21 cellular contexts compared by ENCODE assay signal in genomic region chr2:167186465-167186864, GRCh38.
"Had no signal": no experiment of that assay in that cellular context is flagged by ENCODE, and none has a peak within 500 bp of the region (broad histone marks: within the 10 kb centered on the region; RNA-seq: fewer than 3 reads in every experiment).

No MANE protein-coding gene starts in this region.

- H3K36me3 ChIP-seq: esophagus muscularis mucosa, lower lobe of right lung, neutrophil, pancreas, right lobe of liver, thyroid gland had no signal

- DNase-seq: central memory CD4-positive, alpha-beta T cell; dermis blood vessel endothelial cell; effector memory CD4-positive, alpha-beta T cell; foreskin keratinocyte; lower lobe of right lung; natural killer cell; pancreas; right lobe of liver; stimulated activated CD4-positive, alpha-beta T cell treated with anti-CD3 and anti-CD28 coated beads, Interleukin-12 subunit alpha, Interleukin-12 subunit beta, amount 100 ng/mL, for 4 hours; stimulated activated CD4-positive, alpha-beta T cell treated with anti-CD3 and anti-CD28 coated beads, Interleukin-1b, Interleukin-23, amount 100 ng/mL, for 48 hours; stimulated activated CD4-positive, alpha-beta T cell treated with anti-CD3 and anti-CD28 coated beads, Interleukin-4, amount 100 ng/mL, for 1 hour; stimulated activated CD8-positive, alpha-beta memory T cell treated with anti-CD3 and anti-CD28 coated beads, Interleukin-4, amount 100 ng/mL, for 48 hours; stimulated activated naive CD4-positive, alpha-beta T cell; stimulated activated naive CD8-positive, alpha-beta T cell treated with anti-CD3 and anti-CD28 coated beads, Interleukin-15, amount 100 ng/mL, for 72 hours; thyroid gland; trophoblast cell had no signal

- H3K27ac ChIP-seq: coronary artery, esophagus muscularis mucosa, foreskin keratinocyte, lower lobe of right lung, neutrophil, pancreas, right lobe of liver, thyroid gland had no signal

- H3K27me3 ChIP-seq: esophagus muscularis mucosa, foreskin keratinocyte, neutrophil, pancreas, right lobe of liver, thyroid gland had no signal

- H3K9me3 ChIP-seq: esophagus muscularis mucosa, lower lobe of right lung, neutrophil, pancreas, right lobe of liver, thyroid gland had no signal

- H3K4me1 ChIP-seq: lower lobe of right lung, right lobe of liver, thyroid gland had no signal

- H3K4me3 ChIP-seq: coronary artery, esophagus muscularis mucosa, lower lobe of right lung, pancreas, right lobe of liver, smooth muscle cell, thyroid gland had no signal

- ATAC-seq: foreskin keratinocyte; left lobe of liver; lower lobe of right lung; natural killer cell; pancreas; right lobe of liver; stimulated activated naive CD8-positive, alpha-beta T cell treated with anti-CD3 and anti-CD28 coated beads, Interleukin-15, amount 100 ng/mL, for 72 hours had no signal
